10 cellular contexts compared by ENCODE assay signal in genomic region chr15:72902245-72902928, GRCh38.
DNase-seq lines count a peak whose midpoint lies in the region; ATAC-seq and TF ChIP-seq lines count a peak whose summit lies in the region.
"Had no signal": no experiment of that assay in that cellular context is flagged by ENCODE, and none has a peak within 500 bp of the region (broad histone marks: within the 10 kb centered on the region; RNA-seq: fewer than 3 reads in every experiment).

No MANE protein-coding gene starts in this region.

- peak; percentile 78 for DNase-seq in HCEC 1CT
- DNase-seq in cardiac fibroblast (ENCODE audit: low read depth in 2 of 2): peak; percentile 58 to 91
- no peak for DNase-seq in left lobe of liver (ENCODE audit: low spot score)
- DNase-seq in substantia nigra (lab: John Stamatoyannopoulos, UW): peak in 31 of 49 donors; percentile 1 to 65 (median 12)
- DNase-seq in 8988T: no peak
- DNase-seq in activated effector memory CD4-positive, alpha-beta T cell treated with Interleukin-2 at 50 U/mL for 16 hours: no peak
- DNase-seq in effector CD8-positive, alpha-beta T cell (lab: John Stamatoyannopoulos, UW): no peak
- DNase-seq: activated T-cell treated with anti-CD3 and anti-CD28 coated beads, Interleukin-2, amount 50 U/mL, for 72 hours; T-cell had no signal

- H3K27ac ChIP-seq in substantia nigra (ENCODE audit: low read depth, low read length, poor library complexity, severe bottlenecking): no peak overlapping the region

- H3K4me3 ChIP-seq in cardiac fibroblast (replicated peaks in 1 of 2; ENCODE audit: low read depth in 2 of 2, low read length in 2 of 2): no peak overlapping the region

- TF ChIP-seq CTCF in cardiac fibroblast (IDR thresholded peaks at IDR 0.05; ENCODE audit: low read depth, low read length): no peak

- peak; percentile 32 for ATAC-seq in left lobe of liver
- no peak for ATAC-seq in HG03175 (IDR thresholded peaks at IDR 0.05; ENCODE audit: unreplicated experiment)
- ATAC-seq: activated T-cell treated with anti-CD3 and anti-CD28 coated beads, Interleukin-2, amount 50 U/mL, for 72 hours; T-cell had no signal

Comparison
In these comparisons a context has a peak if more than half of its experiments do, and no peak if none do; other contexts are left out.
1. DNase-seq: peak in HCEC 1CT (single experiment), cardiac fibroblast (2 of 2) and substantia nigra (31 of 49); none in left lobe of liver (single experiment), 8988T (single experiment), activated effector memory CD4-positive, alpha-beta T cell treated with Interleukin-2 at 50 U/mL for 16 hours (single experiment) and effector CD8-positive, alpha-beta T cell (single experiment).